8 cellular contexts compared by ENCODE assay signal in genomic region chr1:35192853-35193664, GRCh38. TPM values are rescaled to one million over a fixed set of nuclear protein-coding genes. Genes with fewer than 3 reads are reported as not detected.
DNase-seq lines count a peak whose midpoint lies in the region; ATAC-seq and TF ChIP-seq lines count a peak whose summit lies in the region.

Gene SFPQ (minus strand): TSS chr1:35193145. CDS start chr1:35193049, 96 bp downstream.

- WGBS in esophagus squamous epithelium, 2 donors, result 0 to 4% methylated on average over 10 to 17 of the region's 50 CpGs

- peaks cover 39% of the 10 kb centered on the region for H4K20me1 ChIP-seq in DND-41 (ENCODE audit: insufficient read depth, low read length)
- peaks cover 44% of the 10 kb centered on the region for H4K20me1 ChIP-seq in Karpas-422 (ENCODE audit: insufficient read depth, low read depth, low read length)

- H3K4me3 ChIP-seq in DND-41 (ENCODE audit: low read depth in 1 of 2, low read length in 2 of 2), result peak within 1 kb of the TSS; percentile 85 to 93
- peak within 1 kb of the TSS; percentile 82 for H3K4me3 ChIP-seq in Karpas-422 (ENCODE audit: low read length)
- peak within 1 kb of the TSS; percentile 89 to 99 (median 96) for H3K4me3 ChIP-seq in esophagus squamous epithelium

- no peaks in the 10 kb centered on the region for H3K9me3 ChIP-seq in DND-41 (ENCODE audit: insufficient read depth, low read length, severe bottlenecking)
- no peaks in the 10 kb centered on the region for H3K9me3 ChIP-seq in Karpas-422 (ENCODE audit: low read length)
- no peaks in the 10 kb centered on the region for H3K9me3 ChIP-seq in esophagus squamous epithelium

- H2AFZ ChIP-seq in DND-41 (ENCODE audit: low read depth, low read length) (peak within 1 kb of the TSS; percentile 71), Karpas-422 (ENCODE audit: low read length) (peak within 1 kb of the TSS; percentile 91)

- H3K27ac ChIP-seq in DND-41 (ENCODE audit: low read length) (peak within 1 kb of the TSS; percentile 92), Karpas-422 (ENCODE audit: low read length) (peak within 1 kb of the TSS; percentile 89), esophagus squamous epithelium (peak within 1 kb of the TSS; percentile 97 to 100 (median 99))

- peak within 1 kb of the TSS; percentile 100 for H3K9ac ChIP-seq in DND-41 (ENCODE audit: low read depth, low read length)
- peak within 1 kb of the TSS; percentile 100 for H3K9ac ChIP-seq in Karpas-422 (ENCODE audit: low read length)

- H3K79me2 ChIP-seq in DND-41 (ENCODE audit: insufficient read depth, low read length), result peaks cover 54% of the 10 kb centered on the region
- H3K79me2 ChIP-seq in Karpas-422 (ENCODE audit: low read length), result peaks cover 48% of the 10 kb centered on the region

- intact Hi-C loops in esophagus squamous epithelium (cut with DNase I), result no loop called here

- TF ChIP-seq CTCF in DND-41 (IDR thresholded peaks at IDR 0.05; ENCODE audit: borderline replicate concordance, extremely low read depth, low read length, poor library complexity, severe bottlenecking) (no peak), esophagus squamous epithelium (IDR thresholded peaks at IDR 0.05) (no peak)

- H3K9me2 ChIP-seq in Karpas-422 (replicated peaks; ENCODE audit: insufficient read depth, low read length), result no peaks in the 10 kb centered on the region

- H3K27me3 ChIP-seq in DND-41 (ENCODE audit: insufficient read depth, low read length, poor library complexity), result no peaks in the 10 kb centered on the region
- no peaks in the 10 kb centered on the region for H3K27me3 ChIP-seq in Karpas-422 (ENCODE audit: low read length)
- no peaks in the 10 kb centered on the region for H3K27me3 ChIP-seq in esophagus squamous epithelium

- ATAC-seq in DND-41 (ENCODE audit: insufficient read depth, low read depth), result peak; percentile 93
- ATAC-seq in GM21825 (IDR thresholded peaks at IDR 0.05; ENCODE audit: unreplicated experiment), result peak; percentile 87

- DNase-seq in DND-41 (peak; percentile 99), Karpas-422 (peak; percentile 99), RKO (ENCODE audit: low spot score) (peak; percentile 99), activated T-helper 1 cell treated with Interleukin-2 at 50 U/mL for 16 hours (ENCODE audit: low read depth) (peak; percentile 94), esophagus squamous epithelium (lab: John Stamatoyannopoulos, UW) (peak; percentile 89), myocyte (ENCODE audit: low read depth) (peak; percentile 99)
- peak; percentile 86 to 93 for DNase-seq in stimulated activated CD8-positive, alpha-beta memory T cell treated with anti-CD3 and anti-CD28 coated beads, Interleukin-7, amount 100 ng/mL, for 48 hours (ENCODE audit: extremely low read depth in 1 of 2, low read depth in 1 of 2)

- peak within 1 kb of the TSS; percentile 70 for H3K4me2 ChIP-seq in DND-41 (ENCODE audit: insufficient read depth, low read length)
- peak within 1 kb of the TSS; percentile 87 for H3K4me2 ChIP-seq in Karpas-422 (ENCODE audit: low read depth, low read length, poor library complexity, severe bottlenecking)

- H3K36me3 ChIP-seq in DND-41 (ENCODE audit: insufficient read depth, low read length) (peaks cover 48% of the 10 kb centered on the region), Karpas-422 (ENCODE audit: insufficient read depth, low read length) (peaks cover 42% of the 10 kb centered on the region), esophagus squamous epithelium (peaks cover 6 to 36% (median 18%) of the 10 kb centered on the region in 3 donors)

- H3K4me1 ChIP-seq in DND-41 (ENCODE audit: insufficient read depth, low read length) (peaks cover 40% of the 10 kb centered on the region), Karpas-422 (ENCODE audit: low read length) (peaks cover 34% of the 10 kb centered on the region), esophagus squamous epithelium (peaks cover 7 to 46% (median 31%) of the 10 kb centered on the region in 3 donors)

- TF ChIP-seq POLR2A in esophagus squamous epithelium (IDR thresholded peaks at IDR 0.05), result peak in 3 of 4 donors; percentile 17 to 93 (median 92)

RNA-seq across cellular contexts. Expression of gene SFPQ, which starts in this region (rescaled TPM):
- 172 and 196 TPM in 2 replicates for total RNA-seq in Karpas-422 (2014; rRNA removed; shearing (Covaris generic); ENCODE audit: low replicate concordance)
- total RNA-seq in esophagus squamous epithelium (100 to 1,000 TPM in 3 of 4 donors, 10 to 100 TPM in 1; 99.6 to 222 (median 155) TPM), myocyte (128 and 134 TPM in 2 replicates)
- 117 TPM for polyA plus RNA-seq in myocyte (2012)

Comparison
In these comparisons a context has a peak if more than half of its experiments do, and no peak if none do; other contexts are left out.
1. Peak in every context shown above with its lines: DNase-seq, ATAC-seq, H3K4me3 ChIP-seq and H3K27ac ChIP-seq.